8 cellular contexts compared by ENCODE assay signal in the genomic region with DNA sequence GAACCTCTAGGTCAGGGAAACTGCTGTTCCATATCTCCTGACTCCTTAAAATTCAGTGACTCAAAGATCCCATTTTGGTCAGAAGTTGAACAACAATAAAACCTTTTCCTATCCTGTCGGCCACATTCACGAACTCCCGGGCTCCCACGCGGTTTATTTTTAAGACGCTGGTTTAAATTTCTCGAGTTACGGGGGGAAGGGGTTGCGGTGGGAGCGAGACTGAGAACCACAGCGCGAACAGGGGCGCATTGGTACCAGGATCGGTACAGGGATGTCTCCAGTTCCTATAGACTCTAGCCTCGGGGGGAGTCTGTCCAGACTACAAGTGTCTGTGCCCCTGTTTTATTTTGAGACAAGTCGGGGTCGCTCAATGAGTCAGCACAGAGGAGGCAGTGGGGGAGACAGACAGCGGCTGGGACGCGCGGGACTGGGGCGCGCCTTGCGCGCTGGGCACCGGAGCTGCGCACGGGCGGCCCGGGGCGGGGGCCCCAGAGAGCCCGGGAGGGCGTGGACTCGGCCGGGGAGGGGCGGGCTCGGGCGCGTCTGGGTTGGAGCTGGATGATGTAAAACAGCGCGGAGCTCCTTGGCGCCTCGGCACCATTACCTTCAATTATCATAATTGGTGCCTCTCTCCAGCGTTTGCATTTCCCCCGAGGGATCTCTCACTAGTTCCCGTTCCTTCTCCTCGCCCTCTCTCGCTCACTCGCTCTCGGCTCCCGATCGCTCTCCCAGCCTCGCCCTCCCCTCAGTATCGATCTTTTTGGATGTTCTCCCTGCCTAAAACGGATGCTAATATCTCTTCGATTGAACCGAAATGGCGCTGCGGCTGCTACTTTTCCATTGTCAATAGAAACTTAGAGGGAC. TPM values are rescaled to one million over a fixed set of nuclear protein-coding genes. Genes with fewer than 3 reads are reported as not detected.
DNase-seq lines count a peak whose midpoint lies in the region; ATAC-seq and TF ChIP-seq lines count a peak whose summit lies in the region.

No MANE protein-coding gene starts in this region.

- peaks cover 18% of the 10 kb centered on the region for H3K27me3 ChIP-seq in prostate gland (replicated peaks; ENCODE audit: insufficient read depth)

- H3K4me3 ChIP-seq in prostate gland = peak overlapping the region; percentile 1 to 2

- WGBS in prostate gland = 4% methylated on average over 59 of the region's 59 CpGs

- ATAC-seq in Right ventricle myocardium superior (ENCODE audit: poor library complexity) (peak; percentile 78), GM21515 (IDR thresholded peaks at IDR 0.05; ENCODE audit: unreplicated experiment) (no peak), HG02763 (IDR thresholded peaks at IDR 0.05; ENCODE audit: unreplicated experiment) (no peak)

- peak; percentile 69 for DNase-seq in GM03348 (ENCODE audit: low spot score)
- DNase-seq in NCI-H510A (lab: John Stamatoyannopoulos, UW) = peak; percentile 66
- peak; percentile 16 for DNase-seq in activated gamma-delta T cell (lab: John Stamatoyannopoulos, UW)
- DNase-seq in Right ventricle myocardium superior = peak; percentile 71
- DNase-seq in prostate gland (ENCODE audit: low spot score) = peak; percentile 9
- DNase-seq in effector CD4-positive, alpha-beta T cell = no peak

- H3K36me3 ChIP-seq in prostate gland = no peaks in the 10 kb centered on the region

- TF ChIP-seq POLR2A in prostate gland (IDR thresholded peaks at IDR 0.05) = no peak

- TF ChIP-seq CTCF in prostate gland (IDR thresholded peaks at IDR 0.05) = no peak

- H3K9me3 ChIP-seq in prostate gland = no peaks in the 10 kb centered on the region

- intact Hi-C loops in Right ventricle myocardium superior (cut with DNase I) (loop anchor here (5.0 kb wide), 2 partner anchors 324 to 644 kb away; no protein-coding TSS in a partner anchor), prostate gland (cut with DNase I) (loop anchor here (5.0 kb wide), 1 partner anchor 324 kb away; no protein-coding TSS in a partner anchor)

- H3K27ac ChIP-seq in prostate gland = no peak overlapping the region

- H3K4me1 ChIP-seq in prostate gland (replicated peaks) = no peaks in the 10 kb centered on the region

RNA-seq across cellular contexts. Expression of gene BAMBI, which starts 8.7 kb away (rescaled TPM):
- 13.2 TPM for total RNA-seq in Right ventricle myocardium superior
- 10 to 100 TPM in 1 of 2 donors, 1 to 10 TPM in 1; 3.1 to 58.9 TPM for total RNA-seq in prostate gland
